Comparison of ENCODE assay signal across 15 cellular contexts in the genomic region with DNA sequence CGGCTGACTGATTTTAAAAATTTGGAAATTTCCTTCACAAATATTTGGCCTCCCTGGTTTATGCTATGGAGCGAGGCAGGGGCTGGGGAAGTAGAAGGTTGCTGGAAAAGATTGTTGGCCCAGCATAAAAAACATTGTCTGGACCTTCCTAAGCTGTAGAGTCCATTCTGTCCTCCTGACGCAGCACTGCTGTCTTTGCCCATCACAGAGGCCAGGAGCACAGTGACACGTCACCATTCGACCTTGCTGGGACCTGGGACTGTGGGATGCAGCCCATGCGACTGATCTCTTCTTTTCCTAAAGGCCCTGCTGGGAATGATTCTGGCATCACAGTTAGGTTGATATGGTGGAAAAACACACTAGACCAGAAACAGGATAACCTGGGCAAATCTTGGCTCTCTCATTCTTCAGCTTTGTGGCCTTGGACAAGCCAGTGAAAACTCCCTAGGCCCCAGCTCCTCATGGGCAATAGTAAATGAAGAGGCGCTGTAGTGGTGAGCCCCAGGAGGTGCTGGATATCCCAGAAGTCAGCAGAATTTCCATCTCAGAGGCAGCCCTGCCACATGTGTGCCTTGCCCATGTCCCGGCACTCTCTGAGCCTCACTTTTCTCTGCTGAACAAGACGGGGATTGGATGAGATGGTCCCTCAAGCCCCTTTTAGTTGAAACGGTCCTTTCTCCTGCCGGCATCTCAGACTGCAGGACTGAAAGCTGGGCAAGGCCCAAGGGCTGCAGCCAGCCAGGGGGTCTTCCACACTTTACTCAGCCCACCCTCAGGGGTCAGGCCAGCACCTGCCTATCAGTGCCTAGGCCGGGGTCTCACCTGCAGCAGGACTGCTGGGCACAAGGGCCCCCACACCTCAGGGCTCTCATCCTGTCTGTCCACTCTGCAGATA.
DNase-seq lines count a peak whose midpoint lies in the region; ATAC-seq, FAIRE-seq and TF ChIP-seq lines count a peak whose summit lies in the region.
"Had no signal": no experiment of that assay in that cellular context is flagged by ENCODE, and none has a peak within 500 bp of the region (broad histone marks: within the 10 kb centered on the region; RNA-seq: fewer than 3 reads in every experiment).

No MANE protein-coding gene starts in this region.

- TF ChIP-seq RAD21 in HepG2 (CRISPR knock-in tag; IDR thresholded peaks at IDR 0.05), result no peak

- CTCF ChIA-PET in HepG2 (lab: Yijun Ruan, JAX; ENCODE audit: low intra/inter-chr PET ratio, low total read pairs), result no interaction called here
- CTCF ChIA-PET in T-cell (lab: Charles Lee), result no interaction called here

- no peaks in the 10 kb centered on the region for H3K9me3 Mint-ChIP-seq in T-cell
- H3K9me3 Mint-ChIP-seq: activated naive CD4-positive, alpha-beta T cell treated with anti-CD3 and anti-CD28 coated beads, Interleukin-2, amount 50 U/mL, for 72 hours; T-helper 1 cell treated with Interleukin-12 subunit alpha and Interleukin-12 subunit beta and Interleukin-4 antibody, amounts not matched to agents 30 μg/mL and 1 μg/mL, for 36 hours had no signal

- 0 out of 2 replicates have a peak, but pooled peaks cover 3% of the 10 kb centered on the region for H4K20me1 ChIP-seq in HepG2 (ENCODE audit: insufficient read depth, low read length)
- H4K20me1 ChIP-seq in fibroblast of lung (ENCODE audit: control insufficient read depth, extremely low read depth, insufficient read depth, low read length), result no peaks in the 10 kb centered on the region

- H3K36me3 Mint-ChIP-seq in T-cell, result no peaks in the 10 kb centered on the region
- H3K36me3 Mint-ChIP-seq: activated naive CD4-positive, alpha-beta T cell treated with anti-CD3 and anti-CD28 coated beads, Interleukin-2, amount 50 U/mL, for 72 hours had no signal

- WGBS in HepG2 (ENCODE audit: low lambda C conversion rate), result 96% methylated on average over 12 of the region's 12 CpGs
- 86% methylated on average over 6 of the region's 12 CpGs for WGBS in right lobe of liver (ENCODE audit: insufficient coverage, low coverage, low lambda C conversion rate, missing lambda C conversion rate)

- no peak overlapping the region for H2AFZ ChIP-seq in HepG2 (ENCODE audit: low read length)
- H2AFZ ChIP-seq in fibroblast of lung (ENCODE audit: low read length), result no peak overlapping the region

- TF ChIP-seq POLR2A in HepG2 (IDR thresholded peaks at IDR 0.05; ENCODE audit: insufficient read depth in 1 of 2, low read depth in 2 of 2, low read length in 2 of 2) (no peak), right lobe of liver (IDR thresholded peaks at IDR 0.05) (no peak), gastrocnemius medialis (IDR thresholded peaks at IDR 0.05) (no peak), GM12891 (IDR thresholded peaks at IDR 0.05; ENCODE audit: low read depth, low read length) (no peak)

- DNase-seq in HepG2 (ENCODE audit: low spot score), result no peak
- DNase-seq in right lobe of liver, result no peak
- no peak for DNase-seq in fibroblast of lung (ENCODE audit: low read depth in 2 of 2)
- no peak for DNase-seq in gastrocnemius medialis
- no peak for DNase-seq in GM12891 (ENCODE audit: insufficient read length, low spot score)
- DNase-seq in SKM-1 (lab: John Stamatoyannopoulos, UW; ENCODE audit: unreplicated experiment), result no peak
- no peak for DNase-seq in T-cell
- DNase-seq: mesendoderm; NCI-H1436 treated with DMSO at 0.1 percent for 48 hours; stimulated activated CD4-positive, alpha-beta T cell treated with anti-CD3 and anti-CD28 coated beads, Interleukin-15, amount 100 ng/mL, for 24 hours had no signal

- TF ChIP-seq CTCF in HepG2 (CRISPR knock-in tag; IDR thresholded peaks at IDR 0.05) (no peak), right lobe of liver (IDR thresholded peaks at IDR 0.05) (no peak), fibroblast of lung (conservative IDR thresholded peaks at IDR 0.05 in 1 of 2, IDR thresholded peaks at IDR 0.05 in 1 of 2; ENCODE audit: low read depth in 1 of 2, low read length in 2 of 2) (no peak), gastrocnemius medialis (IDR thresholded peaks at IDR 0.05 in 4 of 5, conservative IDR thresholded peaks at IDR 0.05 in 1 of 5) (no peak)

- ATAC-seq in HepG2, result no peak
- ATAC-seq in right lobe of liver, result no peak
- ATAC-seq in gastrocnemius medialis, result no peak
- no peak for ATAC-seq in GM18511 (IDR thresholded peaks at IDR 0.05; ENCODE audit: unreplicated experiment)
- no peak for ATAC-seq in T-cell (replicated peaks in 1 of 4)
- ATAC-seq: activated naive CD4-positive, alpha-beta T cell treated with anti-CD3 and anti-CD28 coated beads, Interleukin-2, amount 50 U/mL, for 72 hours; GM12878 had no signal

- POLR2A ChIA-PET in HepG2 (lab: Yijun Ruan, JAX), result no interaction called here
- POLR2A ChIA-PET in T-cell (lab: Charles Lee), result no interaction called here

- H3K9me3 ChIP-seq in HepG2 (ENCODE audit: low read length), result no peaks in the 10 kb centered on the region
- H3K9me3 ChIP-seq in right lobe of liver, result no peaks in the 10 kb centered on the region
- H3K9me3 ChIP-seq in fibroblast of lung (ENCODE audit: control insufficient read depth, insufficient read depth, low read depth, low read length), result no peaks in the 10 kb centered on the region
- no peaks in the 10 kb centered on the region for H3K9me3 ChIP-seq in gastrocnemius medialis

- H3K79me2 ChIP-seq in HepG2 (ENCODE audit: insufficient read depth, low read length) (no peaks in the 10 kb centered on the region), fibroblast of lung (ENCODE audit: control insufficient read depth, insufficient read depth, low read length) (no peaks in the 10 kb centered on the region)

- H3K27me3 ChIP-seq in HepG2 (ENCODE audit: control insufficient read depth in 1 of 2, insufficient read depth in 2 of 2, low read length in 2 of 2) (no peaks in the 10 kb centered on the region), right lobe of liver (no peaks in the 10 kb centered on the region), fibroblast of lung (ENCODE audit: control insufficient read depth, insufficient read depth, low read length) (no peaks in the 10 kb centered on the region), gastrocnemius medialis (no peaks in the 10 kb centered on the region)

- H3K4me3 Mint-ChIP-seq in T-cell, result no peak overlapping the region
- H3K4me3 Mint-ChIP-seq: T-helper 1 cell treated with Interleukin-12 subunit alpha and Interleukin-12 subunit beta and Interleukin-4 antibody, amounts not matched to agents 30 μg/mL and 1 μg/mL, for 36 hours had no signal

- peaks cover 0 to 5% (median 0%) of the 10 kb centered on the region in 3 donors for H3K4me1 Mint-ChIP-seq in T-cell

- intact Hi-C loops in HepG2 (cut with micrococcal nuclease; ENCODE audit: unreplicated experiment), result no loop called here
- intact Hi-C loops in right lobe of liver (cut with DNase I), result no loop called here
- intact Hi-C loops in gastrocnemius medialis (cut with DNase I; ENCODE audit: low total_unique reads), result no loop called here

- no peak for FAIRE-seq in HepG2 (lab: Jason Lieb, UNC)
- no peak for FAIRE-seq in GM12891 (lab: Jason Lieb, UNC)
- FAIRE-seq: GM12878, urothelium cell line had no signal

- TF ChIP-seq EP300 in HepG2 (IDR thresholded peaks at IDR 0.05; ENCODE audit: low read depth in 2 of 2, low read length in 2 of 2), result no peak
- TF ChIP-seq EP300 in HepG2 (CRISPR knock-in tag; IDR thresholded peaks at IDR 0.05; ENCODE audit: borderline replicate concordance), result no peak

- H3K27ac Mint-ChIP-seq in T-cell, result no peak overlapping the region
- H3K27ac Mint-ChIP-seq: activated naive CD4-positive, alpha-beta T cell treated with anti-CD3 and anti-CD28 coated beads, Interleukin-2, amount 50 U/mL, for 72 hours; T-helper 1 cell treated with Interleukin-12 subunit alpha and Interleukin-12 subunit beta and Interleukin-4 antibody, amounts not matched to agents 30 μg/mL and 1 μg/mL, for 36 hours had no signal

- H3K4me1 ChIP-seq in HepG2 (ENCODE audit: insufficient read depth, low read length) (no peaks in the 10 kb centered on the region), right lobe of liver (peaks cover 0 to 4% (median 2%) of the 10 kb centered on the region in 4 donors), fibroblast of lung (ENCODE audit: control insufficient read depth, extremely low read depth, insufficient read depth, low read length) (peaks cover 38% of the 10 kb centered on the region), gastrocnemius medialis (no peaks in the 10 kb centered on the region)

- no peak overlapping the region for H3K4me3 ChIP-seq in HepG2 (replicated peaks in 1 of 3; ENCODE audit: insufficient read depth in 1 of 3, low read depth in 2 of 3, low read length in 3 of 3)
- no peak overlapping the region for H3K4me3 ChIP-seq in right lobe of liver
- H3K4me3 ChIP-seq in fibroblast of lung (replicated peaks in 1 of 4; ENCODE audit: control extremely low read depth in 1 of 4, insufficient read depth in 1 of 4, low read depth in 3 of 4, low read length in 4 of 4), result no peak overlapping the region
- no peak overlapping the region for H3K4me3 ChIP-seq in gastrocnemius medialis
- H3K4me3 ChIP-seq: GM12878 had no signal

- H3K4me2 ChIP-seq in HepG2 (ENCODE audit: low read depth, low read length), result no peak overlapping the region
- H3K4me2 ChIP-seq in fibroblast of lung (ENCODE audit: extremely low read depth, insufficient read depth, low read length), result peak overlapping the region; percentile 51

- H3K36me3 ChIP-seq in HepG2 (replicated peaks in 1 of 2; ENCODE audit: control insufficient read depth in 1 of 2, insufficient read depth in 2 of 2, low read length in 2 of 2), result peaks cover 43 to 72% of the 10 kb centered on the region in 2 experiments
- no peaks in the 10 kb centered on the region for H3K36me3 ChIP-seq in right lobe of liver
- H3K36me3 ChIP-seq in fibroblast of lung (ENCODE audit: control insufficient read depth, insufficient read depth, low read length), result peaks cover 21% of the 10 kb centered on the region
- H3K36me3 ChIP-seq in gastrocnemius medialis, result no peaks in the 10 kb centered on the region

- no peak overlapping the region for H3K27ac ChIP-seq in HepG2 (ENCODE audit: extremely low read length, insufficient read depth, low read length)
- no peak overlapping the region for H3K27ac ChIP-seq in right lobe of liver
- peak overlapping the region; percentile 79 for H3K27ac ChIP-seq in fibroblast of lung (ENCODE audit: insufficient read depth, low read length)
- peak overlapping the region; percentile 33 to 77 (median 61) for H3K27ac ChIP-seq in gastrocnemius medialis

- H3K9ac ChIP-seq in HepG2 (ENCODE audit: insufficient read depth, low read depth, low read length) (no peak overlapping the region), fibroblast of lung (ENCODE audit: insufficient read depth, low read length) (no peak overlapping the region)

- in situ Hi-C loops in HepG2 (cut with HindIII; ENCODE audit: extremely low pct_ligation_motif_present, low pct_unique_long_range_greater_than_20kb) (loop anchor here (10.0 kb wide), 1 partner anchor 249 kb away; no protein-coding TSS in a partner anchor), gastrocnemius medialis (cut with MboI; ENCODE audit: low sequenced_read_pairs in 4 of 4) (no loop called here)

- no TSS peak for BruUV-seq in HepG2 (replicated peaks; lab: Mats Ljungman, UMichigan)

- peaks cover 0 to 2% of the 10 kb centered on the region in 2 donors for H3K27me3 Mint-ChIP-seq in T-cell

TF ChIP-seq in HepG2, 621 proteins besides CTCF, POLR2A, EP300 and RAD21 (continues in another document):
- peak; percentile 32 for TF ChIP-seq RBM22 (optimal IDR thresholded peaks at IDR 0.05; ENCODE audit: low read length)

TF ChIP-seq in GM12891, 5 proteins besides CTCF, POLR2A, EP300 and RAD21 (continues in another document):
- TF ChIP-seq POU2F2 (IDR thresholded peaks at IDR 0.05; ENCODE audit: low read depth, low read length), result no peak

Comparison
In these comparisons a context has a peak if more than half of its experiments do, and no peak if none do; other contexts are left out.
1. H3K27ac ChIP-seq: peak in fibroblast of lung (single experiment) and gastrocnemius medialis (4 of 4); none in HepG2 (single experiment) and right lobe of liver (0 of 3).